ENCODE assay signal across 19 cellular contexts in the genomic region with DNA sequence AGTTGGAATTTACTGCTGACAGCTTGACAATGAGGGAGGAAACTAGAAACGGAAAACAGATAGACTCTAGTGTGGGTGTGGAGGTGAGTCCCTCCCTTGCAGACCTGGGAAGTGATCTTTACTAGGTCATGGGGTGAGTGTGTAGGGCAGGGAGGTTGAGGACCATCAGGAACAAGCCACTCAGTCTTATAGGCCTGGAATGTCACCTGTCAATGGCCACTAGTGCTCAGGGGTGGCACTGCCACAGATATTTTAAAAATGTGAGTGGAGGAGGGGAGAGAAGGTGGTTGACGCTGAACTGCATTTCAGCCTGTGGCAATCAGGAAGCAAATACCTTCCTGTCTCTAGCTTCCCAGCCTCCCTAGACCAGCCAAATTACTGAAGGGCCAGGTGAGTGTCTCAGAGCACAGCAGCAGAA. TPM values are rescaled to one million over a fixed set of nuclear protein-coding genes. Genes with fewer than 3 reads are reported as not detected.
DNase-seq lines count a peak whose midpoint lies in the region; ATAC-seq, FAIRE-seq and TF ChIP-seq lines count a peak whose summit lies in the region.
"Had no signal": no experiment of that assay in that cellular context is flagged by ENCODE, and none has a peak within 500 bp of the region (broad histone marks: within the 10 kb centered on the region; RNA-seq: fewer than 3 reads in every experiment).

No MANE protein-coding gene starts in this region.

- TF ChIP-seq RAD21 in K562 (CRISPR knock-in tag; conservative IDR thresholded peaks at IDR 0.05 in 1 of 2, IDR thresholded peaks at IDR 0.05 in 1 of 2): no peak

- TF ChIP-seq CTCF in K562 (IDR thresholded peaks at IDR 0.05 in 2 of 3, conservative IDR thresholded peaks at IDR 0.05 in 1 of 3; ENCODE audit: insufficient read depth in 2 of 3, low read depth in 1 of 3, low read length in 3 of 3) (no peak), left lung (IDR thresholded peaks at IDR 0.05) (no peak)

- H3K27me3 ChIP-seq in Karpas-422 (ENCODE audit: low read length): no peaks in the 10 kb centered on the region
- no peaks in the 10 kb centered on the region; a peak in 1 of 5 replicates for H3K27me3 ChIP-seq in K562 (ENCODE audit: control insufficient read depth in 2 of 2, insufficient read depth in 2 of 2, low read length in 2 of 2)
- H3K27me3 ChIP-seq in left lung: no peaks in the 10 kb centered on the region
- no peaks in the 10 kb centered on the region for H3K27me3 ChIP-seq in subcutaneous abdominal adipose tissue (ENCODE audit: control insufficient read depth in 5 of 5, insufficient read depth in 4 of 5, low read length in 5 of 5)
- H3K27me3 ChIP-seq: adrenal gland, BLaER1, esophagus muscularis mucosa had no signal

- no peaks in the 10 kb centered on the region for H3K79me2 ChIP-seq in Karpas-422 (ENCODE audit: low read length)
- H3K79me2 ChIP-seq in K562 (ENCODE audit: control insufficient read depth, insufficient read depth, low read length): no peaks in the 10 kb centered on the region

- no peaks in the 10 kb centered on the region for H3K9me2 ChIP-seq in Karpas-422 (replicated peaks; ENCODE audit: insufficient read depth, low read length)

- WGBS in K562 (ENCODE audit: insufficient coverage, low coverage, missing lambda C conversion rate): 14% methylated on average over 1 of the region's 2 CpGs

- TF ChIP-seq EP300 in K562 (IDR thresholded peaks at IDR 0.05; ENCODE audit: low read length): no peak

- no peaks in the 10 kb centered on the region for H3K9me3 Mint-ChIP-seq in activated T-helper 2 cell treated with anti-CD3 and anti-CD28 coated beads, Interferon-gamma antibody, Interleukin-2, Interleukin-4, amounts not matched to agents 10 μg/mL and 5 μg/mL and 100 μg/mL, durations not matched to agents 14 hours and 24 hours and 36 hours
- H3K9me3 Mint-ChIP-seq: activated CD4-positive, alpha-beta memory T cell treated with anti-CD3 and anti-CD28 coated beads, Interleukin-2, amount 10 ng/mL, durations not matched to agents 7 days and 5 days had no signal

- peaks cover 5% of the 10 kb centered on the region for H3K4me1 Mint-ChIP-seq in activated T-helper 2 cell treated with anti-CD3 and anti-CD28 coated beads, Interferon-gamma antibody, Interleukin-2, Interleukin-4, amounts not matched to agents 10 μg/mL and 5 μg/mL and 100 μg/mL, durations not matched to agents 14 hours and 24 hours and 36 hours (ENCODE audit: low read depth)

- H3K36me3 ChIP-seq in Karpas-422 (ENCODE audit: insufficient read depth, low read length) (no peaks in the 10 kb centered on the region), K562 (ENCODE audit: control insufficient read depth, insufficient read depth, low read length) (no peaks in the 10 kb centered on the region; the same call in 2 of the 3 replicates), left lung (no peaks in the 10 kb centered on the region), subcutaneous abdominal adipose tissue (ENCODE audit: control insufficient read depth in 5 of 5, insufficient read depth in 5 of 5, low read length in 5 of 5) (no peaks in the 10 kb centered on the region)
- H3K36me3 ChIP-seq: adrenal gland, BLaER1, esophagus muscularis mucosa, sigmoid colon had no signal

- H3K4me2 ChIP-seq in Karpas-422 (ENCODE audit: low read depth, low read length, poor library complexity, severe bottlenecking) (no peak overlapping the region), K562 (ENCODE audit: insufficient read depth, low read length) (peak overlapping the region; percentile 27; the same call in 1 of the 2 replicates)
- H3K4me2 ChIP-seq: BLaER1 had no signal

- no peak for FAIRE-seq in K562 (lab: Jason Lieb, UNC)
- FAIRE-seq: TTC549 had no signal

- H3K36me3 Mint-ChIP-seq in activated T-helper 2 cell treated with anti-CD3 and anti-CD28 coated beads, Interferon-gamma antibody, Interleukin-2, Interleukin-4, amounts not matched to agents 10 μg/mL and 5 μg/mL and 100 μg/mL, durations not matched to agents 14 hours and 24 hours and 36 hours (ENCODE audit: low read depth): no peaks in the 10 kb centered on the region

- BruUV-seq in K562 (replicated peaks; lab: Mats Ljungman, UMichigan): no TSS peak

- H3K4me3 Mint-ChIP-seq in activated T-helper 2 cell treated with anti-CD3 and anti-CD28 coated beads, Interferon-gamma antibody, Interleukin-2, Interleukin-4, amounts not matched to agents 10 μg/mL and 5 μg/mL and 100 μg/mL, durations not matched to agents 14 hours and 24 hours and 36 hours (ENCODE audit: low read depth): no peak overlapping the region
- H3K4me3 Mint-ChIP-seq: activated CD4-positive, alpha-beta memory T cell treated with anti-CD3 and anti-CD28 coated beads, Interleukin-2, amount 10 ng/mL, durations not matched to agents 7 days and 5 days had no signal

- no peak overlapping the region for H3K4me3 ChIP-seq in Karpas-422 (ENCODE audit: low read length)
- H3K4me3 ChIP-seq in K562: no peak overlapping the region
- no peak overlapping the region for H3K4me3 ChIP-seq in left lung
- no peak overlapping the region for H3K4me3 ChIP-seq in subcutaneous abdominal adipose tissue (ENCODE audit: low read depth in 1 of 5, low read length in 5 of 5)
- H3K4me3 ChIP-seq: adrenal gland, BLaER1, esophagus muscularis mucosa, sigmoid colon had no signal

- DNase-seq in Karpas-422: peak; percentile 22
- no peak for DNase-seq in K562 (ENCODE audit: extremely low read depth in 1 of 4, low spot score in 3 of 4)
- DNase-seq in left lung: peak in 1 of 2 donors; percentile 42
- DNase-seq in activated naive CD4-positive, alpha-beta T cell treated with anti-CD3 and anti-CD28 coated beads, Interleukin-2, amount 50 U/mL, for 16 hours: no peak
- DNase-seq in activated T-helper 2 cell treated with anti-CD3 and anti-CD28 coated beads, Interferon-gamma antibody, Interleukin-2, Interleukin-4, amounts not matched to agents 10 μg/mL and 5 μg/mL and 100 μg/mL, durations not matched to agents 14 hours and 24 hours and 36 hours (ENCODE audit: low spot score): no peak
- DNase-seq: activated CD4-positive, alpha-beta memory T cell treated with anti-CD3 and anti-CD28 coated beads, Interleukin-2, amount 10 ng/mL, durations not matched to agents 7 days and 5 days; adrenal gland; DMS79 treated with DMSO at 0.1 percent for 48 hours; GOT3; NCI-H146; sigmoid colon had no signal

- no peak overlapping the region for H3K27ac ChIP-seq in Karpas-422 (ENCODE audit: low read length)
- H3K27ac ChIP-seq in K562 (ENCODE audit: extremely low read depth, low read depth, low read length): no peak overlapping the region
- peak overlapping the region; percentile 53 for H3K27ac ChIP-seq in left lung
- H3K27ac ChIP-seq in subcutaneous abdominal adipose tissue (ENCODE audit: low read depth, low read length): peak overlapping the region; percentile 21
- H3K27ac ChIP-seq: BLaER1, esophagus muscularis mucosa, sigmoid colon had no signal

- H3K27me3 Mint-ChIP-seq in activated T-helper 2 cell treated with anti-CD3 and anti-CD28 coated beads, Interferon-gamma antibody, Interleukin-2, Interleukin-4, amounts not matched to agents 10 μg/mL and 5 μg/mL and 100 μg/mL, durations not matched to agents 14 hours and 24 hours and 36 hours (ENCODE audit: low read depth): peaks cover 23% of the 10 kb centered on the region

- POLR2A ChIA-PET in K562 (lab: Yijun Ruan, JAX): interaction anchor here (0.7 kb wide), 1 partner anchor 1189 kb away, joined by 4 read pairs; no protein-coding TSS in a partner anchor

- no peaks in the 10 kb centered on the region for H3K9me1 ChIP-seq in K562 (ENCODE audit: control insufficient read depth, insufficient read depth, low read length)

- no peak for TF ChIP-seq POLR2A in K562 (conservative IDR thresholded peaks at IDR 0.05)

- intact Hi-C loops in K562 (cut with micrococcal nuclease) (no loop called here), left lung (cut with DNase I) (loop anchor here in 1 of 2 donors (5.0 kb wide), 1 partner anchor 42 kb away; a partner anchor contains a TSS)
- intact Hi-C loops in activated T-helper 2 cell treated with anti-CD3 and anti-CD28 coated beads, Interferon-gamma antibody, Interleukin-2, Interleukin-4, amounts not matched to agents 10 μg/mL and 5 μg/mL and 100 μg/mL, durations not matched to agents 14 hours and 24 hours and 36 hours (cut with micrococcal nuclease): no loop called here

- CTCF ChIA-PET in K562 (lab: Yijun Ruan, JAX; ENCODE audit: low intra/inter-chr PET ratio): no interaction called here

- H3K9ac ChIP-seq in Karpas-422 (ENCODE audit: low read length) (no peak overlapping the region), K562 (ENCODE audit: insufficient read depth in 1 of 2, low read depth in 2 of 2, low read length in 2 of 2) (no peak overlapping the region; a peak in 1 of 4 replicates), subcutaneous abdominal adipose tissue (ENCODE audit: low read length in 5 of 5) (no peak overlapping the region)
- H3K9ac ChIP-seq: BLaER1 had no signal

- ATAC-seq in K562 (no peak), left lung (peak; percentile 86), GM21529 (IDR thresholded peaks at IDR 0.05; ENCODE audit: unreplicated experiment) (no peak)
- ATAC-seq: left lobe of liver had no signal

- H3K9me3 ChIP-seq in Karpas-422 (ENCODE audit: low read length) (no peaks in the 10 kb centered on the region), K562 (replicated peaks; ENCODE audit: control insufficient read depth, insufficient read depth, low read depth, low read length) (no peaks in the 10 kb centered on the region), left lung (no peaks in the 10 kb centered on the region), subcutaneous abdominal adipose tissue (ENCODE audit: control insufficient read depth in 5 of 5, low read length in 5 of 5) (no peaks in the 10 kb centered on the region)
- H3K9me3 ChIP-seq: adrenal gland, BLaER1, esophagus muscularis mucosa, sigmoid colon had no signal

- H3K4me1 ChIP-seq in Karpas-422 (ENCODE audit: low read length) (peaks cover 6% of the 10 kb centered on the region), K562 (replicated peaks in 1 of 2; ENCODE audit: control insufficient read depth in 2 of 2, insufficient read depth in 2 of 2, low read length in 2 of 2) (peaks cover 2 to 3% of the 10 kb centered on the region in 2 experiments; a peak in 3 of 5 replicates), left lung (peaks cover 8 to 16% of the 10 kb centered on the region in 2 donors), subcutaneous abdominal adipose tissue (ENCODE audit: control insufficient read depth in 5 of 5, insufficient read depth in 5 of 5, low read length in 5 of 5) (peaks cover 2 to 41% (median 16%) of the 10 kb centered on the region in 5 donors)

- H2AFZ ChIP-seq in Karpas-422 (ENCODE audit: low read length) (no peak overlapping the region), K562 (ENCODE audit: low read depth, low read length) (peak overlapping the region; percentile 76; the same call in 1 of the 2 replicates)

- H4K20me1 ChIP-seq in Karpas-422 (ENCODE audit: insufficient read depth, low read depth, low read length): no peaks in the 10 kb centered on the region
- H4K20me1 ChIP-seq in K562 (replicated peaks; ENCODE audit: control insufficient read depth, insufficient read depth, low read length): no peaks in the 10 kb centered on the region
- H4K20me1 ChIP-seq: BLaER1 had no signal

- no peak overlapping the region for H3K27ac Mint-ChIP-seq in activated T-helper 2 cell treated with anti-CD3 and anti-CD28 coated beads, Interferon-gamma antibody, Interleukin-2, Interleukin-4, amounts not matched to agents 10 μg/mL and 5 μg/mL and 100 μg/mL, durations not matched to agents 14 hours and 24 hours and 36 hours
- H3K27ac Mint-ChIP-seq: activated CD4-positive, alpha-beta memory T cell treated with anti-CD3 and anti-CD28 coated beads, Interleukin-2, amount 10 ng/mL, durations not matched to agents 7 days and 5 days had no signal

- in situ Hi-C loops in K562 (cut with MboI): loop anchor here (5.0 kb wide), 1 partner anchor 47 kb away; no protein-coding TSS in a partner anchor

RNA-seq across cellular contexts. Expression of a gene that starts 9.0 kb away (rescaled TPM):
- total RNA-seq in Karpas-422 (2014; rRNA removed; shearing (Covaris generic); ENCODE audit: low replicate concordance): not detected in 2 replicates
- not detected in 2 replicates for total RNA-seq in K562 (2011; cell fraction: chromatin; rRNA removed; ENCODE audit: low replicate concordance)
- not detected in 2 replicates for total RNA-seq in K562 (2011; cell fraction: nucleolus; rRNA removed)
- not detected in 2 replicates for total RNA-seq in K562 (2011; cell fraction: nucleoplasm; rRNA removed)
- total RNA-seq in K562 (2014; rRNA removed) (not detected in 2 replicates), K562 (2014; rRNA removed; fragmentation: Illumina TruSeq; extraction: Trizol) (not detected in 2 replicates), K562 (2015; rRNA removed; fragmentation: Illumina TruSeq; extraction: Trizol) (not detected in 2 replicates), K562 (2021) (not detected in 2 replicates), left lung (under 1 TPM in 1 of 2 donors, not detected in 1; 0.32 TPM)
- polyA plus RNA-seq in K562 (2011; rRNA removed) (not detected in 2 replicates), K562 (2014; fragmentation: Illumina TruSeq; extraction: Trizol) (not detected in 2 replicates), K562 (2014; fragmentation: Nextera tagmentation; extraction: Ambion mirVana) (not detected), K562 (2014; rRNA removed) (not detected in 2 replicates)
- polyA plus RNA-seq in K562 (2011; cell fraction: cytosol; rRNA removed): not detected in 2 replicates
- not detected in 2 replicates for polyA plus RNA-seq in K562 (2011; cell fraction: nucleus; rRNA removed)
- not detected in 2 replicates for polyA plus RNA-seq in K562 (2012)
- not detected in 2 replicates for polyA minus RNA-seq in K562 (2011; rRNA and poly(A)+ RNA removed)
- not detected in 2 replicates for polyA minus RNA-seq in K562 (2011; cell fraction: cytosol; rRNA and poly(A)+ RNA removed)
- not detected in 2 replicates for polyA minus RNA-seq in K562 (2011; cell fraction: nucleus; rRNA and poly(A)+ RNA removed)
- not detected in 2 replicates for total RNA-seq in activated T-helper 2 cell treated with anti-CD3 and anti-CD28 coated beads, Interferon-gamma antibody, Interleukin-2, Interleukin-4, amounts not matched to agents 10 μg/mL and 5 μg/mL and 100 μg/mL, durations not matched to agents 14 hours and 24 hours and 36 hours
- total RNA-seq: activated CD4-positive, alpha-beta memory T cell treated with anti-CD3 and anti-CD28 coated beads, Interleukin-2, amount 10 ng/mL, durations not matched to agents 7 days and 5 days; adrenal gland; esophagus muscularis mucosa; left lobe of liver; NCI-H460; sigmoid colon; SK-MEL-5 had no signal
- polyA plus RNA-seq: adrenal gland, sigmoid colon had no signal

RNA-seq across cellular contexts. Expression of a gene that starts 39.6 kb away (rescaled TPM):
- not detected in 2 replicates for total RNA-seq in Karpas-422 (2014; rRNA removed; shearing (Covaris generic); ENCODE audit: low replicate concordance)
- not detected in 2 replicates for total RNA-seq in K562 (2011; cell fraction: chromatin; rRNA removed; ENCODE audit: low replicate concordance)
- not detected in 2 replicates for total RNA-seq in K562 (2011; cell fraction: nucleolus; rRNA removed)
- total RNA-seq in K562 (2011; cell fraction: nucleoplasm; rRNA removed): not detected in 2 replicates
- total RNA-seq in K562 (2014; rRNA removed) (not detected in 2 replicates), K562 (2014; rRNA removed; fragmentation: Illumina TruSeq; extraction: Trizol) (not detected in 2 replicates), K562 (2015; rRNA removed; fragmentation: Illumina TruSeq; extraction: Trizol) (not detected in 2 replicates), K562 (2021) (not detected in 2 replicates), left lung (1 to 10 TPM; 5.4 to 6.8 TPM)
- polyA plus RNA-seq in K562 (2011; rRNA removed) (not detected in 2 replicates), K562 (2014; fragmentation: Illumina TruSeq; extraction: Trizol) (not detected in 2 replicates), K562 (2014; fragmentation: Nextera tagmentation; extraction: Ambion mirVana) (not detected), K562 (2014; rRNA removed) (not detected in 2 replicates)
- not detected in 2 replicates for polyA plus RNA-seq in K562 (2011; cell fraction: cytosol; rRNA removed)
- not detected in 2 replicates for polyA plus RNA-seq in K562 (2011; cell fraction: nucleus; rRNA removed)
- not detected in 2 replicates for polyA plus RNA-seq in K562 (2012)
- polyA minus RNA-seq in K562 (2011; rRNA and poly(A)+ RNA removed): 0.15 TPM in 1 of 2 replicates, not detected in the other
- polyA minus RNA-seq in K562 (2011; cell fraction: cytosol; rRNA and poly(A)+ RNA removed): not detected in 2 replicates
- not detected in 2 replicates for polyA minus RNA-seq in K562 (2011; cell fraction: nucleus; rRNA and poly(A)+ RNA removed)
- not detected in 2 replicates for total RNA-seq in activated T-helper 2 cell treated with anti-CD3 and anti-CD28 coated beads, Interferon-gamma antibody, Interleukin-2, Interleukin-4, amounts not matched to agents 10 μg/mL and 5 μg/mL and 100 μg/mL, durations not matched to agents 14 hours and 24 hours and 36 hours
- total RNA-seq: activated CD4-positive, alpha-beta memory T cell treated with anti-CD3 and anti-CD28 coated beads, Interleukin-2, amount 10 ng/mL, durations not matched to agents 7 days and 5 days; NCI-H460; SK-MEL-5 had no signal

RNA-seq across cellular contexts. Expression of a gene that starts 42.9 kb away (rescaled TPM):
- not detected in 2 replicates for total RNA-seq in Karpas-422 (2014; rRNA removed; shearing (Covaris generic); ENCODE audit: low replicate concordance)
- 0.35 TPM in 1 of 2 replicates, not detected in the other for total RNA-seq in K562 (2011; cell fraction: chromatin; rRNA removed; ENCODE audit: low replicate concordance)
- not detected in 2 replicates for total RNA-seq in K562 (2011; cell fraction: nucleolus; rRNA removed)
- not detected in 2 replicates for total RNA-seq in K562 (2011; cell fraction: nucleoplasm; rRNA removed)
- total RNA-seq in K562 (2014; rRNA removed): not detected in 2 replicates
- total RNA-seq in K562 (2014; rRNA removed; fragmentation: Illumina TruSeq; extraction: Trizol): not detected in 2 replicates
- total RNA-seq in K562 (2015; rRNA removed; fragmentation: Illumina TruSeq; extraction: Trizol): not detected in 2 replicates
- not detected in 2 replicates for total RNA-seq in K562 (2021)
- 0.08 and 0.40 TPM in 2 replicates for polyA plus RNA-seq in K562 (2011; rRNA removed)
- polyA plus RNA-seq in K562 (2011; cell fraction: cytosol; rRNA removed): 0.07 and 0.27 TPM in 2 replicates
- polyA plus RNA-seq in K562 (2011; cell fraction: nucleus; rRNA removed): 0.28 TPM in 1 of 2 replicates, not detected in the other
- polyA plus RNA-seq in K562 (2012): not detected in 2 replicates
- not detected in 2 replicates for polyA plus RNA-seq in K562 (2014; fragmentation: Illumina TruSeq; extraction: Trizol)
- not detected for polyA plus RNA-seq in K562 (2014; fragmentation: Nextera tagmentation; extraction: Ambion mirVana)
- polyA plus RNA-seq in K562 (2014; rRNA removed): not detected in 2 replicates
- not detected in 2 replicates for polyA minus RNA-seq in K562 (2011; rRNA and poly(A)+ RNA removed)
- not detected in 2 replicates for polyA minus RNA-seq in K562 (2011; cell fraction: cytosol; rRNA and poly(A)+ RNA removed)
- 0.33 TPM in 1 of 2 replicates, not detected in the other for polyA minus RNA-seq in K562 (2011; cell fraction: nucleus; rRNA and poly(A)+ RNA removed)
- total RNA-seq in left lung: 1 to 10 TPM; 3.1 TPM
- total RNA-seq in activated T-helper 2 cell treated with anti-CD3 and anti-CD28 coated beads, Interferon-gamma antibody, Interleukin-2, Interleukin-4, amounts not matched to agents 10 μg/mL and 5 μg/mL and 100 μg/mL, durations not matched to agents 14 hours and 24 hours and 36 hours: not detected in 2 replicates
- total RNA-seq: activated CD4-positive, alpha-beta memory T cell treated with anti-CD3 and anti-CD28 coated beads, Interleukin-2, amount 10 ng/mL, durations not matched to agents 7 days and 5 days; SK-MEL-5 had no signal

Comparison
In these comparisons a context has a peak if more than half of its experiments do, and no peak if none do; other contexts are left out.
1. H3K27ac ChIP-seq: peak in left lung (2 of 2) and subcutaneous abdominal adipose tissue (single experiment); none in Karpas-422 (single experiment) and K562 (single experiment).